In genomic region chr5:26487553-26487952, GRCh38 we compare ENCODE assay signal across 15 cellular contexts.
"Had no signal": no experiment of that assay in that cellular context is flagged by ENCODE, and none has a peak within 500 bp of the region (broad histone marks: within the 10 kb centered on the region; RNA-seq: fewer than 3 reads in every experiment).

No MANE protein-coding gene starts in this region.

- H3K27me3 ChIP-seq: neutrophil had no signal

- DNase-seq: activated CD4-positive, alpha-beta T cell treated with anti-CD3 and anti-CD28 coated beads, Interleukin-2, amount 50 U/mL, for 4 hours; activated CD4-positive, CD25-positive, alpha-beta regulatory T cell treated with anti-CD3 and anti-CD28 coated beads, Interleukin-2, amount 50 U/mL, for 72 hours; activated naive CD4-positive, alpha-beta T cell treated with anti-CD3 and anti-CD28 coated beads, Interleukin-2, amount 50 U/mL, for 16 hours; activated T-cell treated with anti-CD3 and anti-CD28 coated beads, Interleukin-2, amount 50 U/mL, for 24 hours; dermis blood vessel endothelial cell; effector memory CD8-positive, alpha-beta T cell; head of caudate nucleus; islet precursor cell; naive B cell; stimulated activated CD4-positive, alpha-beta T cell treated with anti-CD3 and anti-CD28 coated beads, Interleukin-1b, Interleukin-23, amount 100 ng/mL, for 48 hours; stimulated activated naive CD8-positive, alpha-beta T cell treated with anti-CD3 and anti-CD28 coated beads, Interleukin-15, amount 100 ng/mL, for 72 hours had no signal

- H3K4me3 Mint-ChIP-seq: activated T-cell treated with anti-CD3 and anti-CD28 coated beads, Interleukin-2, amount 50 U/mL, for 24 hours; effector memory CD8-positive, alpha-beta T cell; naive B cell; stimulated activated naive CD8-positive, alpha-beta T cell treated with anti-CD3 and anti-CD28 coated beads, Interleukin-15, amount 100 ng/mL, for 72 hours; type B pancreatic cell had no signal

- H3K36me3 ChIP-seq: neutrophil had no signal

- H3K4me3 ChIP-seq: lung had no signal

- H3K4me1 Mint-ChIP-seq: naive B cell; stimulated activated naive CD8-positive, alpha-beta T cell treated with anti-CD3 and anti-CD28 coated beads, Interleukin-15, amount 100 ng/mL, for 72 hours had no signal

- ATAC-seq: effector memory CD8-positive, alpha-beta T cell; stimulated activated naive CD8-positive, alpha-beta T cell treated with anti-CD3 and anti-CD28 coated beads, Interleukin-15, amount 100 ng/mL, for 72 hours had no signal

- H3K27ac Mint-ChIP-seq: activated T-cell treated with anti-CD3 and anti-CD28 coated beads, Interleukin-2, amount 50 U/mL, for 24 hours; effector memory CD8-positive, alpha-beta T cell; naive B cell; stimulated activated naive CD8-positive, alpha-beta T cell treated with anti-CD3 and anti-CD28 coated beads, Interleukin-15, amount 100 ng/mL, for 72 hours; type B pancreatic cell had no signal

- H3K27ac ChIP-seq: neutrophil, parathyroid adenoma had no signal

- H3K4me1 ChIP-seq: parathyroid adenoma had no signal

- H3K9ac ChIP-seq: parathyroid adenoma had no signal

- H3K9me3 ChIP-seq: neutrophil had no signal

- H3K36me3 Mint-ChIP-seq: naive B cell, type B pancreatic cell had no signal

- H3K27me3 Mint-ChIP-seq: activated T-cell treated with anti-CD3 and anti-CD28 coated beads, Interleukin-2, amount 50 U/mL, for 24 hours; effector memory CD8-positive, alpha-beta T cell; naive B cell; stimulated activated naive CD8-positive, alpha-beta T cell treated with anti-CD3 and anti-CD28 coated beads, Interleukin-15, amount 100 ng/mL, for 72 hours; type B pancreatic cell had no signal

- H3K9me3 Mint-ChIP-seq: type B pancreatic cell had no signal
